In genomic region chr5:127056896-127057295, GRCh38 we compare ENCODE assay signal across 13 cellular contexts. TPM values are rescaled to one million over a fixed set of nuclear protein-coding genes. Genes with fewer than 3 reads are reported as not detected.
A peak's percentile ranks its signal among the peaks of the same experiment; 100 is the strongest.
DNase-seq lines count a peak whose midpoint lies in the region; TF ChIP-seq lines count a peak whose summit lies in the region.
"Had no signal": no experiment of that assay in that cellular context is flagged by ENCODE, and none has a peak within 500 bp of the region (broad histone marks: within the 10 kb centered on the region; RNA-seq: fewer than 3 reads in every experiment).

No MANE protein-coding gene starts in this region.

- H3K27ac ChIP-seq in HL-60 (replicated peaks), result 0 out of 2 replicates have a peak overlapping the region, but pooled peaks have one; percentile 29
- H3K27ac ChIP-seq in esophagus muscularis mucosa (replicated peaks in 1 of 4), result no peak overlapping the region
- H3K27ac ChIP-seq: GM23248 had no signal

- TF ChIP-seq POLR2A in NB4 (IDR thresholded peaks at IDR 0.05; ENCODE audit: extremely low read depth, insufficient read length), result no peak
- no peak for TF ChIP-seq POLR2A in esophagus muscularis mucosa (IDR thresholded peaks at IDR 0.05; ENCODE audit: low read depth)

- H3K36me3 ChIP-seq in esophagus muscularis mucosa, result peaks cover 0 to 11% (median 2%) of the 10 kb centered on the region in 4 donors

- H3K9me3 ChIP-seq in esophagus muscularis mucosa, result no peaks in the 10 kb centered on the region
- H3K9me3 ChIP-seq: Caco-2 had no signal

- no peaks in the 10 kb centered on the region for H3K4me1 ChIP-seq in esophagus muscularis mucosa
- H3K4me1 ChIP-seq: Caco-2 had no signal

- no peak for TF ChIP-seq CTCF in HL-60 (IDR thresholded peaks at IDR 0.05; ENCODE audit: insufficient read depth, low read length)
- TF ChIP-seq CTCF in NB4 (IDR thresholded peaks at IDR 0.05; ENCODE audit: low read depth, low read length), result no peak
- no peak for TF ChIP-seq CTCF in esophagus muscularis mucosa (IDR thresholded peaks at IDR 0.05)

- DNase-seq in AML-193 (lab: John Stamatoyannopoulos, UW), result peak; percentile 42 to 55
- peak in 1 of 2 experiments; percentile 4 for DNase-seq in HL-60 (ENCODE audit: low read depth in 1 of 2, low spot score in 1 of 2)
- peak; percentile 54 for DNase-seq in NB4 (ENCODE audit: low read depth)
- peak; percentile 1 for DNase-seq in esophagus muscularis mucosa (ENCODE audit: extremely low spot score)
- DNase-seq in activated CD4-positive, CD25-positive, alpha-beta regulatory T cell (lab: John Stamatoyannopoulos, UW), result no peak
- DNase-seq in DMS 273 (lab: John Stamatoyannopoulos, UW; ENCODE audit: unreplicated experiment), result no peak
- DNase-seq in middle frontal gyrus (ENCODE audit: extremely low spot score, low spot score), result no peak
- DNase-seq: 8988T; Caco-2; CD8-positive, alpha-beta memory T cell; DMS53; GM23248 had no signal

- intact Hi-C loops in esophagus muscularis mucosa (cut with DNase I), result no loop called here

- H3K27me3 ChIP-seq in HL-60 (ENCODE audit: insufficient read depth, poor library complexity, severe bottlenecking) (no peaks in the 10 kb centered on the region), esophagus muscularis mucosa (no peaks in the 10 kb centered on the region)

- no peak for TF ChIP-seq EP300 in esophagus muscularis mucosa (IDR thresholded peaks at IDR 0.05)

- WGBS in esophagus muscularis mucosa, result 66% methylated on average over 2 of the region's 2 CpGs

- no peak overlapping the region for H3K4me3 ChIP-seq in HL-60 (replicated peaks; ENCODE audit: insufficient read depth, low read length)
- no peak overlapping the region for H3K4me3 ChIP-seq in NB4 (ENCODE audit: low read depth, low read length)
- H3K4me3 ChIP-seq in esophagus muscularis mucosa, result no peak overlapping the region
- H3K4me3 ChIP-seq: GM12878, GM23248 had no signal

RNA-seq across cellular contexts. Expression of gene C5orf63, which starts 16.4 kb away (rescaled TPM):
- total RNA-seq in esophagus muscularis mucosa, result 1 to 10 TPM in 3 of 4 donors, under 1 TPM in 1; 0.98 to 2.3 (median 1.6) TPM

RNA-seq across cellular contexts. Expression of gene MARCHF3, which starts 26.5 kb away (rescaled TPM):
- total RNA-seq in esophagus muscularis mucosa, result 10 to 100 TPM in 1 of 4 donors, 1 to 10 TPM in 3; 1.7 to 13.9 (median 2.5) TPM

Comparison
In these comparisons a context has a peak if more than half of its experiments do, and no peak if none do; other contexts are left out.
1. DNase-seq: peak in AML-193 (2 of 2), NB4 (single experiment) and esophagus muscularis mucosa (single experiment); none in activated CD4-positive, CD25-positive, alpha-beta regulatory T cell (0 of 4), DMS 273 (single experiment) and middle frontal gyrus (single experiment).